8 cellular contexts compared by ENCODE assay signal in the genomic region with DNA sequence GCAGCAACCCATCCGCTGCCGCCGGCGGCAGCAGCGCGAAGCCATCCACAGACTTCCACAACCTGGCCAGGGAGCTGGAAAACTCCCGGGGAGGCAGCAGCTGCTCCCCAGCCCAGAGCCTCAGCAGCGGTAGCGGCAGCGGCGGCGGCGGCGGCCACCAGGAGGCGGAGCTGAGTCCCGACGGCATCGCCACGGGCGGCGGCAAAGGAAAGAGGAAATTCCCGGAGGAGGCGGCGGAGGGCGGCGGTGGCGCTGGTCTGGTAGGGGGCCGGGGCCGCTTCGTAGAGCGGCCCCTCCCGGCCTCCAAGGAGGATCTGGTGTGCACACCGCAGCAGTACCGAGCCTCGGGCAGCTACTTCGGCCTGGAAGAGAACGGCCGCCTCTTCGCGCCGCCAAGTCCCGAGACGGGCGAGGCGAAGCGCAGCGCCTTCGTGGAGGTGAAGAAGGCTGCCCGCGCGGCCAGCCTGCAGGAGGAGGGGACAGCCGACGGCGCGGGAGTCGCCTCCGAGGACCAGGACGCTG. TPM values are rescaled to one million over a fixed set of nuclear protein-coding genes. Genes with fewer than 3 reads are reported as not detected.
DNase-seq lines count a peak whose midpoint lies in the region; ATAC-seq and TF ChIP-seq lines count a peak whose summit lies in the region.

No MANE protein-coding gene starts in this region.

- H3K4me3 ChIP-seq in GM12865 (ENCODE audit: low read depth, low read length), result peak overlapping the region; percentile 71
- peak overlapping the region; percentile 35 to 54 for H3K4me3 ChIP-seq in HCT116 (replicated peaks in 1 of 2; ENCODE audit: low read depth in 1 of 2, low read length in 2 of 2)
- H3K4me3 ChIP-seq in NB4 (ENCODE audit: low read depth, low read length), result peak overlapping the region; percentile 52
- H3K4me3 ChIP-seq in choroid plexus epithelial cell (ENCODE audit: low read depth, low read length), result peak overlapping the region; percentile 60
- H3K4me3 ChIP-seq in left lung, result peak overlapping the region; percentile 39 to 64

- POLR2A ChIA-PET in HCT116 (lab: Charles Lee), result interaction anchor here (0.6 to 0.8 kb wide), 2 partner anchors 76 to 109 kb away, joined by 3 to 4 read pairs; no protein-coding TSS in a partner anchor

- H3K9me2 ChIP-seq in HCT116 (ENCODE audit: insufficient read depth), result no peaks in the 10 kb centered on the region

- TF ChIP-seq RAD21 in HCT116 (IDR thresholded peaks at IDR 0.05; ENCODE audit: low read depth), result peak; percentile 37

- H4K20me1 ChIP-seq in HCT116 (ENCODE audit: insufficient read depth), result no peaks in the 10 kb centered on the region

- H3K36me3 ChIP-seq in HCT116 (ENCODE audit: control insufficient read depth in 1 of 2, insufficient read depth in 2 of 2, low read length in 2 of 2), result no peaks in the 10 kb centered on the region
- H3K36me3 ChIP-seq in left lung, result no peaks in the 10 kb centered on the region

- no peaks in the 10 kb centered on the region for H3K79me2 ChIP-seq in HCT116 (ENCODE audit: insufficient read depth, low read length)

- DNase-seq in GM12865 (ENCODE audit: low read depth), result peak; percentile 68
- no peak for DNase-seq in HCT116 (ENCODE audit: low read depth, low spot score)
- peak; percentile 89 for DNase-seq in NB4 (ENCODE audit: low read depth)
- peak; percentile 65 to 74 for DNase-seq in activated CD4-positive, alpha-beta T cell treated with anti-CD3 and anti-CD28 coated beads for 24 hours (ENCODE audit: low read depth in 2 of 2)
- DNase-seq in choroid plexus epithelial cell (ENCODE audit: low read depth), result peak; percentile 70
- peak; percentile 87 to 99 for DNase-seq in left lung
- DNase-seq in stimulated activated CD4-positive, alpha-beta T cell treated with anti-CD3 and anti-CD28 coated beads, Interleukin-4, amount 100 ng/mL, for 1 hour, result peak; percentile 83
- DNase-seq in NCI-H345 treated with DMSO at 0.1 percent for 48 hours (lab: John Stamatoyannopoulos, UW; ENCODE audit: unreplicated experiment), result no peak

- H3K4me1 ChIP-seq in HCT116 (ENCODE audit: control insufficient read depth in 1 of 2, insufficient read depth in 2 of 2, low read length in 2 of 2), result peaks cover 2 to 11% of the 10 kb centered on the region in 2 experiments; a peak in 3 of 4 replicates
- peaks cover 8 to 30% of the 10 kb centered on the region in 2 donors for H3K4me1 ChIP-seq in left lung

- H3K27ac ChIP-seq in HCT116 (ENCODE audit: low read depth, low read length) (no peak overlapping the region), left lung (peak overlapping the region in 1 of 2 donors; percentile 61)

- H3K9me3 ChIP-seq in HCT116 (ENCODE audit: control insufficient read depth in 1 of 2, insufficient read depth in 1 of 2, low read depth in 1 of 2, low read length in 2 of 2) (no peaks in the 10 kb centered on the region), left lung (no peaks in the 10 kb centered on the region)

- H3K9ac ChIP-seq in HCT116 (ENCODE audit: low read length), result peak overlapping the region; percentile 38; the same call in 1 of the 2 replicates

- peak; percentile 72 for TF ChIP-seq CTCF in GM12865 (IDR thresholded peaks at IDR 0.05; ENCODE audit: insufficient read depth, low read depth, low read length, missing control alignments)
- TF ChIP-seq CTCF in HCT116 (IDR thresholded peaks at IDR 0.05 in 2 of 3, conservative IDR thresholded peaks at IDR 0.05 in 1 of 3; ENCODE audit: borderline replicate concordance in 1 of 3, insufficient read depth in 1 of 3, low read depth in 2 of 3, low read length in 2 of 3), result peak; percentile 52 to 63 (median 55)
- peak; percentile 21 for TF ChIP-seq CTCF in NB4 (IDR thresholded peaks at IDR 0.05; ENCODE audit: low read depth, low read length)
- peak; percentile 60 for TF ChIP-seq CTCF in choroid plexus epithelial cell (conservative IDR thresholded peaks at IDR 0.05; ENCODE audit: low read depth, low read length)
- peak; percentile 70 to 89 for TF ChIP-seq CTCF in left lung (IDR thresholded peaks at IDR 0.05)

- H3K4me2 ChIP-seq in HCT116 (ENCODE audit: low read length), result peak overlapping the region; percentile 78

- H2AFZ ChIP-seq in HCT116 (ENCODE audit: low read depth, low read length, poor library complexity, severe bottlenecking), result peak overlapping the region; percentile 35

- peak; percentile 92 for ATAC-seq in HCT116
- ATAC-seq in left lung, result peak; percentile 95

- RAD21 ChIA-PET in HCT116 (lab: Charles Lee; ENCODE audit: low non-redundant PET in 1 of 2, low total read pairs in 2 of 2, uncharacterized antibody in 2 of 2, unreplicated experiment in 2 of 2), result no interaction called here

- no TSS peak for BruUV-seq in HCT116 (replicated peaks; lab: Mats Ljungman, UMichigan)

- H3K27me3 ChIP-seq in HCT116 (ENCODE audit: insufficient read depth, low read length) (no peaks in the 10 kb centered on the region), left lung (peaks cover 62 to 90% of the 10 kb centered on the region in 2 donors)

- intact Hi-C loops in HCT116 (cut with micrococcal nuclease) (no loop called here), left lung (cut with DNase I) (no loop called here)

- CTCF ChIA-PET in HCT116 (lab: Charles Lee), result interaction anchor here (0.9 to 1.5 kb wide), 5 partner anchors 9 to 76 kb away, joined by 3 to 9 read pairs (median 5); no protein-coding TSS in a partner anchor

- TF ChIP-seq POLR2A in HCT116 (IDR thresholded peaks at IDR 0.05; ENCODE audit: borderline replicate concordance, extremely low read depth, insufficient read depth, insufficient read length) (no peak), NB4 (IDR thresholded peaks at IDR 0.05; ENCODE audit: extremely low read depth, insufficient read length) (peak; percentile 10)

TF ChIP-seq in HCT116, 20 proteins besides CTCF, POLR2A, EP300 and RAD21 (continues in another document):
- TF ChIP-seq JUND (IDR thresholded peaks at IDR 0.05) (no peak), ZFX (IDR thresholded peaks at IDR 0.05) (0 out of 2 replicates have a peak, but pooled peaks have one; percentile 14), YY1 (IDR thresholded peaks at IDR 0.05; ENCODE audit: extremely low read depth, insufficient replicate concordance, low read depth, low read length) (no peak), SIN3A (IDR thresholded peaks at IDR 0.05; ENCODE audit: low read depth) (no peak), EZH2phosphoT487 (IDR thresholded peaks at IDR 0.05; ENCODE audit: borderline replicate concordance) (no peak), CBX3 (IDR thresholded peaks at IDR 0.05; ENCODE audit: low read depth) (peak; percentile 54; the same call in 1 of the 2 replicates), SRF (IDR thresholded peaks at IDR 0.05; ENCODE audit: low read depth) (no peak), ZNF274 (IDR thresholded peaks at IDR 0.05; ENCODE audit: low read depth, low read length) (no peak), FOSL1 (IDR thresholded peaks at IDR 0.05; ENCODE audit: low read depth) (no peak), POLR2AphosphoS5 (IDR thresholded peaks at IDR 0.05; ENCODE audit: low read depth, low read length) (no peak), SP1 (IDR thresholded peaks at IDR 0.05; ENCODE audit: low read depth) (no peak), EZH2 (IDR thresholded peaks at IDR 0.05) (no peak), CEBPB (IDR thresholded peaks at IDR 0.05; ENCODE audit: low read depth) (no peak), ELF1 (IDR thresholded peaks at IDR 0.05; ENCODE audit: borderline replicate concordance, low read depth) (no peak), TCF7L2 (IDR thresholded peaks at IDR 0.05; ENCODE audit: borderline replicate concordance, extremely low read depth, insufficient read depth, insufficient read length) (no peak), REST (IDR thresholded peaks at IDR 0.05; ENCODE audit: low read depth) (no peak), EGR1 (IDR thresholded peaks at IDR 0.05; ENCODE audit: low read depth) (no peak)
- TF ChIP-seq, protein P1, sequence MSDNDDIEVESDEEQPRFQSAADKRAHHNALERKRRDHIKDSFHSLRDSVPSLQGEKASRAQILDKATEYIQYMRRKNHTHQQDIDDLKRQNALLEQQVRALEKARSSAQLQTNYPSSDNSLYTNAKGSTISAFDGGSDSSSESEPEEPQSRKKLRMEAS (IDR thresholded peaks at IDR 0.05), result peak; percentile 41
- TF ChIP-seq, protein P2, sequence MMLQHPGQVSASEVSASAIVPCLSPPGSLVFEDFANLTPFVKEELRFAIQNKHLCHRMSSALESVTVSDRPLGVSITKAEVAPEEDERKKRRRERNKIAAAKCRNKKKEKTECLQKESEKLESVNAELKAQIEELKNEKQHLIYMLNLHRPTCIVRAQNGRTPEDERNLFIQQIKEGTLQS (IDR thresholded peaks at IDR 0.05), result no peak

RNA-seq across cellular contexts. Expression of gene PRDM8, which starts 4.9 kb away (rescaled TPM):
- total RNA-seq in HCT116 (2021; ENCODE audit: unreplicated experiment), result 1.4 TPM
- polyA plus RNA-seq in HCT116 (2012), result 0.54 and 1.1 TPM in 2 replicates
- 1 to 10 TPM in 1 of 2 donors, under 1 TPM in 1; 0.52 to 1.9 TPM for total RNA-seq in left lung

Comparison
In these comparisons a context has a peak if more than half of its experiments do, and no peak if none do; other contexts are left out.
1. DNase-seq: peak in GM12865 (single experiment), NB4 (single experiment), activated CD4-positive, alpha-beta T cell treated with anti-CD3 and anti-CD28 coated beads for 24 hours (2 of 2), choroid plexus epithelial cell (single experiment), left lung (2 of 2) and stimulated activated CD4-positive, alpha-beta T cell treated with anti-CD3 and anti-CD28 coated beads, Interleukin-4, amount 100 ng/mL, for 1 hour (single experiment); none in HCT116 (single experiment) and NCI-H345 treated with DMSO at 0.1 percent for 48 hours (single experiment).
2. CTCF ChIP-seq: peak in every context shown above with its lines; median percentile 80 in left lung; 72 in GM12865; 60 in choroid plexus epithelial cell; 55 in HCT116; 21 in NB4.
3. Peak in every context shown above with its lines, with median percentiles within 50 percentile points of each other: H3K4me3 ChIP-seq.